Comparison of ENCODE assay signal across 1 cellular context in genomic region chr19:12670159-12670928, GRCh38.
TF ChIP-seq lines count a peak whose summit lies in the region.

No MANE protein-coding gene starts in this region.

TF ChIP-seq in SK-N-SH treated with all-trans-retinoic acid at 6 μM for 48 hours, 23 proteins besides CTCF, POLR2A, EP300 and RAD21 (continued from another document):
- TF ChIP-seq CREB5 (CRISPR knock-in tag; IDR thresholded peaks at IDR 0.05; ENCODE audit: low read depth) (no peak), TSHZ2 (CRISPR knock-in tag; IDR thresholded peaks at IDR 0.05) (no peak), ZNF8 (CRISPR knock-in tag; IDR thresholded peaks at IDR 0.05) (no peak)
